Comparison of ENCODE assay signal across 22 cellular contexts in the genomic region with DNA sequence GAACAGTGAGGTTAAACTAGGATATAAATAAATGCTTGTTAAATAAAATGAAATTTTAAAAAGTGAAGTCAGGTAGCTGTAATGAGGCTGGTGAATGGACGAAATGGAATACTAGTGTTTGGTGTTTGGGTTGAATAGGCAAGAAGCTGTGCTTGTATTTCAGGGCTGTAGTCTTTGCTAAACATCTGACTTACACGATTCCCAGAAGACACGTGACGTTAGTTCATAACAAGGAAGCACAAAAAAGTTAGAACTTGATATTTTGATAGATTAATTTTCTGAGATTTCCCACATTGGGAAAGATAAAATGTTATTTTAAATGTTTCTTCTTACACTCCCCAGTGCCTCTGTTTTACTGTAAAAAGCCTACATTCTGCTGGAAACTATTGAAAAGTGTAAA.
A peak's percentile ranks its signal among the peaks of the same experiment; 100 is the strongest.
DNase-seq lines count a peak whose midpoint lies in the region; FAIRE-seq and TF ChIP-seq lines count a peak whose summit lies in the region.
"Had no signal": no experiment of that assay in that cellular context is flagged by ENCODE, and none has a peak within 500 bp of the region (broad histone marks: within the 10 kb centered on the region; RNA-seq: fewer than 3 reads in every experiment).

No MANE protein-coding gene starts in this region.

- H3K4me1 ChIP-seq in H1 (replicated peaks in 1 of 4; ENCODE audit: control insufficient read depth in 3 of 4, insufficient read depth in 4 of 4, low read length in 3 of 4): no peaks in the 10 kb centered on the region
- H3K4me1 ChIP-seq: Peyer's patch had no signal

- H3K9me3 ChIP-seq in H1 (ENCODE audit: insufficient read depth in 2 of 2, low read depth in 1 of 2, low read length in 1 of 2): no peaks in the 10 kb centered on the region
- H3K9me3 ChIP-seq: Peyer's patch, SK-N-SH had no signal

- H3K27me3 ChIP-seq in H1 (replicated peaks in 1 of 4; ENCODE audit: control insufficient read depth in 3 of 4, extremely low read depth in 1 of 4, insufficient read depth in 3 of 4, low read length in 3 of 4): no peaks in the 10 kb centered on the region
- H3K27me3 ChIP-seq: Peyer's patch had no signal

- no peaks in the 10 kb centered on the region for H3K23me2 ChIP-seq in H1 (ENCODE audit: low read depth, low read length)

- H3K4me3 Mint-ChIP-seq in mesothelial cell of epicardium: no peak overlapping the region
- H3K4me3 Mint-ChIP-seq: IgD-negative memory B cell had no signal

- H3K36me3 Mint-ChIP-seq in mesothelial cell of epicardium: no peaks in the 10 kb centered on the region
- H3K36me3 Mint-ChIP-seq: IgD-negative memory B cell had no signal

- H3K79me1 ChIP-seq in H1 (ENCODE audit: low read depth, low read length): no peaks in the 10 kb centered on the region

- DNase-seq in NCI-H748 (lab: John Stamatoyannopoulos, UW; ENCODE audit: unreplicated experiment): peak; percentile 17
- no peak for DNase-seq in NCI-H748 treated with DMSO at 0.1 percent for 48 hours (lab: John Stamatoyannopoulos, UW)
- no peak for DNase-seq in H1 (ENCODE audit: low read depth in 1 of 2, low spot score in 2 of 2)
- DNase-seq in mesothelial cell of epicardium (ENCODE audit: low spot score in 2 of 2, unreplicated experiment in 2 of 2): no peak
- DNase-seq in central memory CD4-positive, alpha-beta T cell: no peak
- no peak for DNase-seq in SKM-1 (lab: John Stamatoyannopoulos, UW; ENCODE audit: unreplicated experiment)
- DNase-seq in NK-92 treated with Interleukin-12 subunit alpha and Interleukin-12 subunit beta, amount 100 ng/mL, for 24 hours (lab: John Stamatoyannopoulos, UW): no peak
- DNase-seq: 8988T, Calu3, DMS79 treated with DMSO at 0.1 percent for 48 hours, GOT3, NCI-H1048, NCI-H1417, NCI-H1694, NCI-H2029 treated with DMSO at 0.1 percent for 48 hours, NCI-H524, Peyer's patch, SIG-M5, SK-N-SH had no signal

- H3K9me3 Mint-ChIP-seq in mesothelial cell of epicardium: peaks cover 3% of the 10 kb centered on the region

- no peak overlapping the region for H2BK15ac ChIP-seq in H1 (ENCODE audit: low read length)

- H2BK12ac ChIP-seq in H1 (ENCODE audit: low read depth, low read length): no peak overlapping the region

- H3K56ac ChIP-seq in H1 (replicated peaks; ENCODE audit: insufficient read length, low read depth, low read length): no peak overlapping the region

- 0 out of 2 replicates have a peak overlapping the region, but pooled peaks have one; percentile 36 for H2AFZ ChIP-seq in H1 (ENCODE audit: low read length)

- no peak overlapping the region for H3K9ac ChIP-seq in H1 (replicated peaks in 1 of 4; ENCODE audit: extremely low read depth in 1 of 4, low read depth in 3 of 4, low read length in 3 of 4)
- H3K9ac ChIP-seq: KMS-11, SK-N-SH had no signal

- no peak overlapping the region for H2AK5ac ChIP-seq in H1 (ENCODE audit: low read depth, low read length)

- peaks cover 32% of the 10 kb centered on the region for H3K4me1 Mint-ChIP-seq in mesothelial cell of epicardium
- H3K4me1 Mint-ChIP-seq: IgD-negative memory B cell had no signal

- no peak overlapping the region for H2BK120ac ChIP-seq in H1 (replicated peaks; ENCODE audit: low read depth, low read length)

- H2BK5ac ChIP-seq in H1 (ENCODE audit: low read depth, low read length): no peak overlapping the region

- no peak overlapping the region for H4K91ac ChIP-seq in H1 (replicated peaks; ENCODE audit: insufficient read length, low read length)

- no peaks in the 10 kb centered on the region for H3K79me2 ChIP-seq in H1 (ENCODE audit: control insufficient read depth in 1 of 2, insufficient read depth in 2 of 2, low read length in 2 of 2)

- TF ChIP-seq CTCF in H1 (IDR thresholded peaks at IDR 0.05; ENCODE audit: control extremely low read depth in 1 of 3, insufficient read depth in 1 of 3, low read depth in 1 of 3, low read length in 3 of 3) (no peak), mesothelial cell of epicardium (IDR thresholded peaks at IDR 0.05; ENCODE audit: unreplicated experiment) (no peak)

- 95% methylated on average over 4 of the region's 4 CpGs; no CpG with 5 or more reads in 1 of the 2 experiments for WGBS in H1 (ENCODE audit: extremely low coverage in 1 of 2, insufficient coverage in 1 of 2, insufficient read length in 1 of 2, insufficient replicate concordance in 2 of 2, low coverage in 1 of 2, low lambda C conversion rate in 2 of 2, missing lambda C conversion rate in 1 of 2), 2 experiments

- peak overlapping the region; percentile 69 for H3K27ac Mint-ChIP-seq in mesothelial cell of epicardium
- H3K27ac Mint-ChIP-seq: IgD-negative memory B cell had no signal

- no peaks in the 10 kb centered on the region for H3K27me3 Mint-ChIP-seq in mesothelial cell of epicardium (ENCODE audit: low read depth)
- H3K27me3 Mint-ChIP-seq: IgD-negative memory B cell had no signal

- H4K5ac ChIP-seq in H1 (ENCODE audit: insufficient read length, low read depth, low read length): no peak overlapping the region

- TF ChIP-seq EP300 in H1 (IDR thresholded peaks at IDR 0.05; ENCODE audit: borderline replicate concordance in 1 of 2, low read depth in 2 of 2, low read length in 2 of 2): no peak

- H3K4me2 ChIP-seq in H1 (ENCODE audit: insufficient read depth in 1 of 2, low read depth in 2 of 2, low read length in 2 of 2): no peak overlapping the region
- H3K4me2 ChIP-seq: KMS-11, SK-N-SH had no signal

- H3K27ac ChIP-seq in H1 (ENCODE audit: low read depth, low read length): no peak overlapping the region
- H3K27ac ChIP-seq: KMS-11, Peyer's patch had no signal

- H3K23ac ChIP-seq in H1 (ENCODE audit: insufficient read length): no peak overlapping the region

- POLR2A ChIA-PET in H1 (lab: Charles Lee; ENCODE audit: partially characterized antibody): no interaction called here

- H3K14ac ChIP-seq in H1 (ENCODE audit: insufficient read length): no peak overlapping the region

- no peak for TF ChIP-seq POLR2A in H1 (IDR thresholded peaks at IDR 0.05; ENCODE audit: control extremely low read depth in 1 of 2, low read depth in 2 of 2, low read length in 2 of 2)

- H4K20me1 ChIP-seq in H1 (replicated peaks in 1 of 2; ENCODE audit: control insufficient read depth in 1 of 2, insufficient read depth in 2 of 2, low read length in 2 of 2): no peaks in the 10 kb centered on the region

- CTCF ChIA-PET in H1 (lab: Charles Lee; ENCODE audit: partially characterized antibody): no interaction called here

- H3K36me3 ChIP-seq in H1 (ENCODE audit: control insufficient read depth in 2 of 4, insufficient read depth in 4 of 4, low read length in 3 of 4): no peaks in the 10 kb centered on the region
- H3K36me3 ChIP-seq: Peyer's patch had no signal

- H3K4ac ChIP-seq in H1 (replicated peaks; ENCODE audit: insufficient read length, low read depth, low read length): no peak overlapping the region

- no peak overlapping the region for H2BK20ac ChIP-seq in H1 (ENCODE audit: low read length)

- H3K4me3 ChIP-seq in H1 (ENCODE audit: extremely low read depth in 1 of 4, insufficient read depth in 2 of 4, low read depth in 3 of 4, low read length in 4 of 4): no peak overlapping the region
- H3K4me3 ChIP-seq: Peyer's patch had no signal

- TF ChIP-seq RAD21 in H1 (IDR thresholded peaks at IDR 0.05 in 1 of 2, conservative IDR thresholded peaks at IDR 0.05 in 1 of 2; ENCODE audit: low read depth in 2 of 2, low read length in 2 of 2): no peak

- no peak for FAIRE-seq in H1 (lab: Jason Lieb, UNC)
- FAIRE-seq: GM12892 had no signal

- no peak overlapping the region for H3K18ac ChIP-seq in H1 (ENCODE audit: extremely low read depth, low read length)

- H4K8ac ChIP-seq in H1 (ENCODE audit: extremely low read depth, insufficient read depth, low read length): no peak overlapping the region

TF ChIP-seq in H1, 55 proteins besides CTCF, POLR2A, EP300 and RAD21 (continues in another document):
- TF ChIP-seq ZNF274 (IDR thresholded peaks at IDR 0.05; ENCODE audit: borderline replicate concordance, extremely low read depth, low read length) (no peak), POLR2AphosphoS5 (IDR thresholded peaks at IDR 0.05; ENCODE audit: low read depth, low read length) (no peak), TAF7 (optimal IDR thresholded peaks at IDR 0.05; ENCODE audit: borderline replicate concordance, low read depth, low read length) (no peak), RNF2 (IDR thresholded peaks at IDR 0.05; ENCODE audit: borderline replicate concordance, low read depth, low read length, missing control alignments, poor library complexity, severe bottlenecking) (no peak), HDAC2 (IDR thresholded peaks at IDR 0.05; ENCODE audit: borderline replicate concordance in 1 of 2, low read depth in 2 of 2, low read length in 2 of 2) (no peak), BCL11A (IDR thresholded peaks at IDR 0.05; ENCODE audit: low read depth in 2 of 2, low read length in 2 of 2) (no peak), TCF12 (IDR thresholded peaks at IDR 0.05; ENCODE audit: low read depth, low read length) (no peak), TBP (IDR thresholded peaks at IDR 0.05; ENCODE audit: low read depth, low read length) (no peak), CBX8 (IDR thresholded peaks at IDR 0.05; ENCODE audit: borderline replicate concordance, low read depth, low read length) (no peak)
- TF ChIP-seq, protein P1, sequence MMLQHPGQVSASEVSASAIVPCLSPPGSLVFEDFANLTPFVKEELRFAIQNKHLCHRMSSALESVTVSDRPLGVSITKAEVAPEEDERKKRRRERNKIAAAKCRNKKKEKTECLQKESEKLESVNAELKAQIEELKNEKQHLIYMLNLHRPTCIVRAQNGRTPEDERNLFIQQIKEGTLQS (IDR thresholded peaks at IDR 0.05; ENCODE audit: insufficient read depth, low read depth, low read length): no peak
- TF ChIP-seq, protein P2, sequence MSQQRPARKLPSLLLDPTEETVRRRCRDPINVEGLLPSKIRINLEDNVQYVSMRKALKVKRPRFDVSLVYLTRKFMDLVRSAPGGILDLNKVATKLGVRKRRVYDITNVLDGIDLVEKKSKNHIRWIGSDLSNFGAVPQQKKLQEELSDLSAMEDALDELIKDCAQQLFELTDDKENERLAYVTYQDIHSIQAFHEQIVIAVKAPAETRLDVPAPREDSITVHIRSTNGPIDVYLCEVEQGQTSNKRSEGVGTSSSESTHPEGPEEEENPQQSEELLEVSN (IDR thresholded peaks at IDR 0.05): no peak
